Comparison of ENCODE assay signal across 1 cellular context in the genomic region with DNA sequence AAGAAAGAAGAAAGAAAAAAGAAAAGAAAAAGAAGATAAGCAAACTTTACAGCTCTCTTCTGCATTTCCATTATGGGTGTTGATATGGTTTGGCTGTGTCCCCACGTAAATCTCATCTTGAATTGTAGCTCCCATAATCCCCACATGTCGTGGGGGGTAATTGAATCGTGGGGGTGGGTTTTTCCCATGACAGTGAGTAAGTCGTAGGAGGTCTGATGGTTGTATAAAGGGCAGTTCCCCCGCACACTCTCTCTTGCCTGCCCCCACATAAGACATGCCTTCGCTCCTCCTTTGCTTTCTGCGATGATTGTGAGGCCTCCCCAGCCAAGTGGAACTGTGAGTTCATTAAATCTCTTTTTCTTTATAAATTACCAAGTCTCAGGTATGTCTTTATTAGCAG.
"Had no signal": no experiment of that assay in that cellular context is flagged by ENCODE, and none has a peak within 500 bp of the region (broad histone marks: within the 10 kb centered on the region; RNA-seq: fewer than 3 reads in every experiment).

No MANE protein-coding gene starts in this region.

- H3K4me3 ChIP-seq: GM12878 had no signal

- ATAC-seq: GM12878 had no signal
